19 cellular contexts compared by ENCODE assay signal in genomic region chr7:85887133-85887532, GRCh38.
"Had no signal": no experiment of that assay in that cellular context is flagged by ENCODE, and none has a peak within 500 bp of the region (broad histone marks: within the 10 kb centered on the region; RNA-seq: fewer than 3 reads in every experiment).

No MANE protein-coding gene starts in this region.

- DNase-seq: KBM-7, MG63, NCI-H1092, NCI-H1105 treated with DMSO at 0.1 percent for 48 hours, NCI-H1436, NCI-H187, NCI-H2029, NCI-H2081 treated with DMSO at 0.1 percent for 48 hours, NCI-H2171, NCI-H226, NCI-H446, NCI-H510A, NCI-H524 treated with DMSO at 0.1 percent for 48 hours, NCI-H69, NCI-H774, SHP77 had no signal

- H3K36me3 ChIP-seq: MG63 had no signal

- H3K4me3 ChIP-seq: MG63 had no signal

- ATAC-seq: Panc1 had no signal

- H3K9me3 ChIP-seq: MG63 had no signal

- H3K27ac ChIP-seq: HL-60, RWPE1 had no signal

- H3K27me3 ChIP-seq: MG63 had no signal
